Comparison of ENCODE assay signal across 1 cellular context in genomic region chr11:103091441-103091809, GRCh38.
A peak's percentile ranks its signal among the peaks of the same experiment; 100 is the strongest.
TF ChIP-seq lines count a peak whose summit lies in the region.

No MANE protein-coding gene starts in this region.

TF ChIP-seq in IMR-90, 13 proteins besides CTCF, POLR2A, EP300 and RAD21:
- no peak for TF ChIP-seq CEBPB (IDR thresholded peaks at IDR 0.05; ENCODE audit: low read depth, low read length)
- TF ChIP-seq MXI1 (IDR thresholded peaks at IDR 0.05; ENCODE audit: borderline replicate concordance, low read depth, low read length) = peak; percentile 78; the same call in 1 of the 2 replicates
- no peak for TF ChIP-seq MAZ (IDR thresholded peaks at IDR 0.05; ENCODE audit: borderline replicate concordance, low read depth, low read length)
- no peak for TF ChIP-seq SMC3 (IDR thresholded peaks at IDR 0.05; ENCODE audit: low read depth, low read length)
TF ChIP-seq in IMR-90: peak in this region for 1.
